11 cellular contexts compared by ENCODE assay signal in the genomic region with DNA sequence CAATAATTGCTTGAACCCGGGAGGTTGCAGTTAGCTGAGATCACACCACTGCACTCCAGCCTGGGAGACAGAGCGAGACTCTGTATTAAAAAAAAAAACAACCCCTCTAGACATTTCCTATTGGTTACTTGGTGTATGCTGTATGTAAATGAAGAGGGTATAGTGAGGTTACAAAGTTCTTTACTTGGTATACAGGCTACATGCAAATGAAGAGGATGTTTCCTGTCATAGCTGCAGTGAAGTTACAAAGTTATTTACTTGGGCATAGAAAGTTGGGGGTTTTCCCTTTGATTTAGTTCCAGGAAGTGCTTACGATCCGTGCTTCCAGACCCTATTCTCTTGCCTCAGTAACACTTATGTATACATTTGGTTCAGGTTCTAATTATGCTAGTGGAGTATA. TPM values are rescaled to one million over a fixed set of nuclear protein-coding genes. Genes with fewer than 3 reads are reported as not detected.
DNase-seq lines count a peak whose midpoint lies in the region; ATAC-seq and TF ChIP-seq lines count a peak whose summit lies in the region.
"Had no signal": no experiment of that assay in that cellular context is flagged by ENCODE, and none has a peak within 500 bp of the region (broad histone marks: within the 10 kb centered on the region; RNA-seq: fewer than 3 reads in every experiment).

No MANE protein-coding gene starts in this region.

- H2BK15ac ChIP-seq in H9 (ENCODE audit: low read depth, low read length) = no peak overlapping the region

- no peak overlapping the region for H3K4me3 ChIP-seq in testis

- no peak overlapping the region for H3K9ac ChIP-seq in H9 (ENCODE audit: extremely low read depth, insufficient read length, low read length)

- no peaks in the 10 kb centered on the region for H3K79me1 ChIP-seq in H9 (ENCODE audit: insufficient read depth, low read depth, low read length, poor library complexity, severe bottlenecking)

- no peak overlapping the region for H3K27ac Mint-ChIP-seq in activated naive CD8-positive, alpha-beta T cell treated with anti-CD3 and anti-CD28 coated beads, Interleukin-2, amount 50 U/mL, for 24 hours
- no peak overlapping the region for H3K27ac Mint-ChIP-seq in H9
- H3K27ac Mint-ChIP-seq: dendritic cell treated with granulocyte-macrophage colony-stimulating factor and Interleukin-4, amounts not matched to agents 40 ng/mL and 50 ng/mL, for 4 days had no signal

- no peaks in the 10 kb centered on the region for H4K20me1 ChIP-seq in H9 (ENCODE audit: control insufficient read depth, insufficient read depth, insufficient read length)

- no peak overlapping the region for H2BK12ac ChIP-seq in H9 (ENCODE audit: insufficient read length, low read depth, low read length)

- H4K8ac ChIP-seq in H9 (replicated peaks; ENCODE audit: insufficient read length, low read depth, low read length) = no peak overlapping the region

- H3K18ac ChIP-seq in H9 (ENCODE audit: insufficient read length, low read depth, low read length) = no peak overlapping the region

- H3K4me1 ChIP-seq in testis = peaks cover 4% of the 10 kb centered on the region
- no peaks in the 10 kb centered on the region for H3K4me1 ChIP-seq in H9 (ENCODE audit: insufficient read depth, low read length)

- no peak for TF ChIP-seq POLR2A in testis (IDR thresholded peaks at IDR 0.05)

- H4K5ac ChIP-seq in H9 (ENCODE audit: insufficient read length, low read depth, low read length) = no peak overlapping the region

- H3K9me3 ChIP-seq in testis (no peaks in the 10 kb centered on the region), H9 (ENCODE audit: control insufficient read depth, low read depth, low read length) (no peaks in the 10 kb centered on the region)

- H2AFZ ChIP-seq in H9 (ENCODE audit: low read length) = no peak overlapping the region

- peaks cover 42% of the 10 kb centered on the region for H3K4me1 Mint-ChIP-seq in activated naive CD8-positive, alpha-beta T cell treated with anti-CD3 and anti-CD28 coated beads, Interleukin-2, amount 50 U/mL, for 24 hours
- peaks cover 14 to 16% of the 10 kb centered on the region in 2 experiments for H3K4me1 Mint-ChIP-seq in H9

- H4K91ac ChIP-seq in H9 (ENCODE audit: insufficient read length, low read depth, low read length) = no peak overlapping the region

- H3K27ac ChIP-seq in testis (peak overlapping the region in 1 of 2 donors; percentile 19), H9 (ENCODE audit: insufficient read length, low read depth, low read length) (no peak overlapping the region)

- TF ChIP-seq CTCF in testis (IDR thresholded peaks at IDR 0.05) (no peak), H9 (conservative IDR thresholded peaks at IDR 0.05) (no peak)

- no peak for DNase-seq in activated naive CD8-positive, alpha-beta T cell treated with anti-CD3 and anti-CD28 coated beads, Interleukin-2, amount 50 U/mL, for 24 hours
- DNase-seq in HT-29 (ENCODE audit: low spot score) = no peak
- DNase-seq in testis = no peak
- DNase-seq in H9 = no peak
- DNase-seq in NCI-H510A (lab: John Stamatoyannopoulos, UW) = no peak
- DNase-seq: DMS79 treated with DMSO at 0.1 percent for 48 hours had no signal

- no peak overlapping the region for H3K14ac ChIP-seq in H9 (ENCODE audit: insufficient read depth, low read length)

- no peak overlapping the region for H3K56ac ChIP-seq in H9 (ENCODE audit: insufficient read length, low read depth, low read length)

- 49 to 51% methylated on average over 4 of the region's 4 CpGs for WGBS in testis, 2 donors
- no CpG with 5 or more reads among the region's 4 CpGs for WGBS in H9 (ENCODE audit: extremely low coverage, insufficient read length, low lambda C conversion rate)

- peaks cover 3% of the 10 kb centered on the region for H3K36me3 Mint-ChIP-seq in activated naive CD8-positive, alpha-beta T cell treated with anti-CD3 and anti-CD28 coated beads, Interleukin-2, amount 50 U/mL, for 24 hours (ENCODE audit: low read depth)
- H3K36me3 Mint-ChIP-seq in H9 (ENCODE audit: insufficient read depth in 1 of 3, low read depth in 3 of 3) = no peaks in the 10 kb centered on the region

- H3K23ac ChIP-seq in H9 (ENCODE audit: insufficient read length, low read depth, low read length) = no peak overlapping the region

- no peak overlapping the region for H3K4me2 ChIP-seq in H9 (ENCODE audit: insufficient read depth, insufficient read length, low read length)

- H2BK5ac ChIP-seq in H9 (ENCODE audit: insufficient read length, low read length) = no peak overlapping the region

- intact Hi-C loops in testis (cut with DNase I; ENCODE audit: low total_unique reads) = no loop called here

- no peak overlapping the region for H3K4me3 Mint-ChIP-seq in activated naive CD8-positive, alpha-beta T cell treated with anti-CD3 and anti-CD28 coated beads, Interleukin-2, amount 50 U/mL, for 24 hours
- no peak overlapping the region for H3K4me3 Mint-ChIP-seq in H9
- H3K4me3 Mint-ChIP-seq: dendritic cell treated with granulocyte-macrophage colony-stimulating factor and Interleukin-4, amounts not matched to agents 40 ng/mL and 50 ng/mL, for 4 days had no signal

- H2BK120ac ChIP-seq in H9 (ENCODE audit: low read depth, low read length, poor library complexity, severe bottlenecking) = no peak overlapping the region

- H3K4ac ChIP-seq in H9 (ENCODE audit: low read depth, low read length) = no peak overlapping the region

- peaks cover 4% of the 10 kb centered on the region for H3K9me3 Mint-ChIP-seq in activated naive CD8-positive, alpha-beta T cell treated with anti-CD3 and anti-CD28 coated beads, Interleukin-2, amount 50 U/mL, for 24 hours
- H3K9me3 Mint-ChIP-seq in H9 = peaks cover 0 to 3% of the 10 kb centered on the region in 2 experiments; a peak in 1 of 5 replicates
- H3K9me3 Mint-ChIP-seq: dendritic cell treated with granulocyte-macrophage colony-stimulating factor and Interleukin-4, amounts not matched to agents 40 ng/mL and 50 ng/mL, for 4 days had no signal

- no peaks in the 10 kb centered on the region for H3K23me2 ChIP-seq in H9 (ENCODE audit: insufficient read length, low read depth, low read length, poor library complexity, severe bottlenecking)

- H3K27me3 ChIP-seq in testis = no peaks in the 10 kb centered on the region
- H3K27me3 ChIP-seq in H9 (ENCODE audit: insufficient read depth, low read length) = no peaks in the 10 kb centered on the region

- ATAC-seq in GM18520 (IDR thresholded peaks at IDR 0.05; ENCODE audit: unreplicated experiment) = peak; percentile 91
- peak; percentile 91 for ATAC-seq in GM21515 (IDR thresholded peaks at IDR 0.05; ENCODE audit: unreplicated experiment)
- ATAC-seq in HG03135 (IDR thresholded peaks at IDR 0.05; ENCODE audit: unreplicated experiment) = peak; percentile 92
- peak; percentile 57 for ATAC-seq in activated naive CD8-positive, alpha-beta T cell treated with anti-CD3 and anti-CD28 coated beads, Interleukin-2, amount 50 U/mL, for 24 hours

- no peak overlapping the region for H2BK20ac ChIP-seq in H9 (ENCODE audit: low read depth, low read length, poor library complexity, severe bottlenecking)

- H2AK5ac ChIP-seq in H9 (ENCODE audit: insufficient read length, low read length) = no peak overlapping the region

- H3K79me2 ChIP-seq in H9 (ENCODE audit: insufficient read depth, low read length) = no peaks in the 10 kb centered on the region

- no peaks in the 10 kb centered on the region for H3K27me3 Mint-ChIP-seq in activated naive CD8-positive, alpha-beta T cell treated with anti-CD3 and anti-CD28 coated beads, Interleukin-2, amount 50 U/mL, for 24 hours
- no peaks in the 10 kb centered on the region for H3K27me3 Mint-ChIP-seq in H9 (ENCODE audit: low read depth)
- H3K27me3 Mint-ChIP-seq: dendritic cell treated with granulocyte-macrophage colony-stimulating factor and Interleukin-4, amounts not matched to agents 40 ng/mL and 50 ng/mL, for 4 days had no signal

- no peaks in the 10 kb centered on the region for H3K36me3 ChIP-seq in testis (ENCODE audit: low read depth, missing control alignments)

- H3T11ph ChIP-seq in H9 (ENCODE audit: low read length) = no peak overlapping the region

RNA-seq across cellular contexts. Expression of a gene that starts 38.4 kb away (rescaled TPM):
- total RNA-seq in HT-29 (2014; rRNA removed; shearing (Covaris generic)) = not detected in 2 replicates
- total RNA-seq in testis (under 1 TPM in 1 of 2 donors, not detected in 1; 0.12 TPM), H9 (2021) (not detected in 2 replicates)
- 0.94 TPM for polyA plus RNA-seq in testis (ENCODE audit: insufficient read depth, low read depth, low replicate concordance)
- total RNA-seq: NCI-H460 had no signal
